Comparison of ENCODE assay signal across 8 cellular contexts in the genomic region with DNA sequence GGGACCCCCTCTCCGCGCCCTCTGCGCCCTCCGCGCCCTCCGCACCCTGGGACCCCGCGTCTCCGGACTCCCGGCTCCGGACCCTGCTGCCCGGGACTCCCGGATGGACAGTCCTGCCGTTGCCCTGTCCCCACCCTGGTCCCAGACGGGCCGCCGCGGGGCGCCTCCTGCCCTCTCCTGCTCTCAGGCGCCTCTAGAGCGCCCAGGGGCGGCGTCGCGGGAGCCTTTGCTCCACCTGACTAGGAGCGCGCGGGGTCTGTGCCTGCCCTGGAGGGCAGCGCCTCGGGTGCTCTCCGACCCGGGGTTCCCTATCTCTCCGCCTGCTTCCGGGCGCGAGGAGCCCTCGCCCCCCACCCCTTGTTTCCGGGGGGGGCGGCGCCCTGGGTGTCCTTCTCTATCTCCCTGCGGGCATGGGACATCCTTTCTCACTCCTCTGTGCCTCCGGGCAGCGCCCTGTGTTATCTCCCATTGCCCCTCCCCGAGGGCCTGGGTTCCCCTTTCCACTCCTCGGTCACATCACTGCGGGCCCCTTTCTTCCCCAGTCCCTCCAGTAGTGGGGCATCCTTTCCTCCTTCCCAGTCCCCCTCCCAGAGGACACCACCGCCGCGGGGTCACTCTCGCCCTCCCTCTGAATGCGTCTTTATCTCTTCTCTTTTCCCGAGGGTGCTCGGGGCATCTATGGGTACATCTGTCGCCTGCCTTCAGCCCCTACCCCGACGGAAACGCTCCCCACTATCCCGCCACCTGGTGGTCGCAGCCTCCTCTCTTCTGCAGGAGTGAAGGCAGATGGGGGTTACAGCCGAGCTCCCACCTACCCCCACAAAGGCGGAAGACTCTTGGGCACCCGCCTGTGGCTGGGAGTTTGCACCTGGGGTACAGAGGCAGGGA. TPM values are rescaled to one million over a fixed set of nuclear protein-coding genes. Genes with fewer than 3 reads are reported as not detected.
DNase-seq lines count a peak whose midpoint lies in the region; ATAC-seq, FAIRE-seq and TF ChIP-seq lines count a peak whose summit lies in the region.

No MANE protein-coding gene starts in this region.

- no peak overlapping the region for H2BK15ac ChIP-seq in H1 (ENCODE audit: low read length)
- H2BK15ac ChIP-seq in neuronal stem cell (ENCODE audit: low read length): no peak overlapping the region

- no peak overlapping the region for H2BK5ac ChIP-seq in H1 (ENCODE audit: low read depth, low read length)
- H2BK5ac ChIP-seq in neuronal stem cell (ENCODE audit: low read length): no peak overlapping the region

- H2BK120ac ChIP-seq in H1 (replicated peaks; ENCODE audit: low read depth, low read length) (no peak overlapping the region), neuronal stem cell (ENCODE audit: low read depth, low read length) (no peak overlapping the region)

- WGBS in H1 (ENCODE audit: extremely low coverage in 1 of 2, insufficient coverage in 1 of 2, insufficient read length in 1 of 2, insufficient replicate concordance in 2 of 2, low coverage in 1 of 2, low lambda C conversion rate in 2 of 2, missing lambda C conversion rate in 1 of 2), 2 experiments: 5% methylated on average over 43 of the region's 62 CpGs; no CpG with 5 or more reads in 1 of the 2 experiments
- no CpG with 5 or more reads among the region's 62 CpGs for WGBS in neuronal stem cell (ENCODE audit: extremely low coverage in 2 of 2, insufficient read length in 2 of 2, insufficient replicate concordance in 1 of 2), 2 donors

- peaks cover 2 to 33% (median 27%) of the 10 kb centered on the region in 4 experiments for H3K27me3 ChIP-seq in H1 (replicated peaks in 1 of 4; ENCODE audit: control insufficient read depth in 3 of 4, extremely low read depth in 1 of 4, insufficient read depth in 3 of 4, low read length in 3 of 4)
- peaks cover 6 to 62% (median 22%) of the 10 kb centered on the region in 3 experiments for H3K27me3 ChIP-seq in neuronal stem cell (ENCODE audit: control insufficient read depth in 3 of 3, insufficient read depth in 3 of 3, low read depth in 1 of 3, low read length in 3 of 3)

- CTCF ChIA-PET in H1 (lab: Charles Lee; ENCODE audit: partially characterized antibody): interaction anchor here (0.7 to 1.1 kb wide), 5 partner anchors 10 to 155 kb away, joined by 3 to 8 read pairs (median 4); no protein-coding TSS in a partner anchor

- 0 out of 2 replicates have a peak overlapping the region, but pooled peaks have one; percentile 27 for H2AFZ ChIP-seq in H1 (ENCODE audit: low read length)
- H2AFZ ChIP-seq in neuronal stem cell (ENCODE audit: low read length): peak overlapping the region; percentile 85

- peak overlapping the region; percentile 60 to 87 for H3K4me2 ChIP-seq in H1 (ENCODE audit: insufficient read depth in 1 of 2, low read depth in 2 of 2, low read length in 2 of 2)
- H3K4me2 ChIP-seq in neuronal stem cell (ENCODE audit: insufficient read depth, low read length, poor library complexity, severe bottlenecking): peak overlapping the region; percentile 93

- H2AK5ac ChIP-seq in H1 (ENCODE audit: low read depth, low read length) (no peak overlapping the region), neuronal stem cell (ENCODE audit: low read depth, low read length) (no peak overlapping the region)

- peaks cover 3 to 15% (median 6%) of the 10 kb centered on the region in 4 experiments; a peak in 6 of 7 replicates for H3K4me1 ChIP-seq in H1 (replicated peaks in 1 of 4; ENCODE audit: control insufficient read depth in 3 of 4, insufficient read depth in 4 of 4, low read length in 3 of 4)
- peaks cover 2 to 4% of the 10 kb centered on the region in 2 donors for H3K4me1 ChIP-seq in neuronal stem cell (ENCODE audit: control insufficient read depth in 2 of 2, insufficient read depth in 1 of 2, low read depth in 1 of 2, low read length in 2 of 2)

- H3K4me3 ChIP-seq in H1 (ENCODE audit: extremely low read depth in 1 of 4, insufficient read depth in 2 of 4, low read depth in 3 of 4, low read length in 4 of 4) (peak overlapping the region; percentile 33 to 82 (median 63)), neuronal stem cell (ENCODE audit: low read length in 2 of 2) (peak overlapping the region in 1 of 2 donors; percentile 88)

- H3K27ac ChIP-seq in H1 (ENCODE audit: low read depth, low read length): no peak overlapping the region
- no peak overlapping the region for H3K27ac ChIP-seq in neuronal stem cell (replicated peaks; ENCODE audit: low read length)

- TF ChIP-seq CTCF in H1 (IDR thresholded peaks at IDR 0.05; ENCODE audit: control extremely low read depth in 1 of 3, insufficient read depth in 1 of 3, low read depth in 1 of 3, low read length in 3 of 3): peak; percentile 53 to 71 (median 64)

- H3K79me1 ChIP-seq in H1 (ENCODE audit: low read depth, low read length) (no peaks in the 10 kb centered on the region), neuronal stem cell (ENCODE audit: low read depth, low read length) (no peaks in the 10 kb centered on the region)

- H4K8ac ChIP-seq in H1 (ENCODE audit: extremely low read depth, insufficient read depth, low read length): no peak overlapping the region
- H4K8ac ChIP-seq in neuronal stem cell (ENCODE audit: low read depth, low read length): no peak overlapping the region

- H2BK20ac ChIP-seq in H1 (ENCODE audit: low read length): no peak overlapping the region

- ATAC-seq in HG03175 (IDR thresholded peaks at IDR 0.05; ENCODE audit: unreplicated experiment): peak; percentile 35
- ATAC-seq in activated CD4-positive, CD25-positive, alpha-beta regulatory T cell treated with anti-CD3 and anti-CD28 coated beads, Interleukin-2, amount 50 U/mL, for 24 hours: peak; percentile 27 to 36

- peak; percentile 40 to 56; a peak in 3 of 4 replicates for TF ChIP-seq RAD21 in H1 (IDR thresholded peaks at IDR 0.05 in 1 of 2, conservative IDR thresholded peaks at IDR 0.05 in 1 of 2; ENCODE audit: low read depth in 2 of 2, low read length in 2 of 2)

- no peak overlapping the region for H4K91ac ChIP-seq in H1 (replicated peaks; ENCODE audit: insufficient read length, low read length)
- no peak overlapping the region for H4K91ac ChIP-seq in neuronal stem cell (ENCODE audit: low read depth, low read length, poor library complexity)

- no peaks in the 10 kb centered on the region for H3K79me2 ChIP-seq in H1 (ENCODE audit: control insufficient read depth in 1 of 2, insufficient read depth in 2 of 2, low read length in 2 of 2)

- no peak for TF ChIP-seq EP300 in H1 (IDR thresholded peaks at IDR 0.05; ENCODE audit: borderline replicate concordance in 1 of 2, low read depth in 2 of 2, low read length in 2 of 2)

- TF ChIP-seq POLR2A in H1 (IDR thresholded peaks at IDR 0.05; ENCODE audit: control extremely low read depth in 1 of 2, low read depth in 2 of 2, low read length in 2 of 2): no peak

- H3K23ac ChIP-seq in H1 (ENCODE audit: insufficient read length) (no peak overlapping the region), neuronal stem cell (ENCODE audit: low read depth, low read length, poor library complexity) (peak overlapping the region; percentile 49)

- H3K9me3 ChIP-seq in H1 (ENCODE audit: insufficient read depth in 2 of 2, low read depth in 1 of 2, low read length in 1 of 2) (no peaks in the 10 kb centered on the region), neuronal stem cell (replicated peaks in 1 of 2; ENCODE audit: control insufficient read depth in 2 of 2, insufficient read depth in 1 of 2, low read depth in 1 of 2, low read length in 2 of 2) (no peaks in the 10 kb centered on the region)

- H3K4ac ChIP-seq in H1 (replicated peaks; ENCODE audit: insufficient read length, low read depth, low read length): no peak overlapping the region
- no peak overlapping the region for H3K4ac ChIP-seq in neuronal stem cell (ENCODE audit: low read length)

- no peak overlapping the region for H3K14ac ChIP-seq in H1 (ENCODE audit: insufficient read length)
- no peak overlapping the region for H3K14ac ChIP-seq in neuronal stem cell (ENCODE audit: low read length)

- H4K5ac ChIP-seq in H1 (ENCODE audit: insufficient read length, low read depth, low read length): no peak overlapping the region

- H3K36me3 ChIP-seq in H1 (ENCODE audit: control insufficient read depth in 2 of 4, insufficient read depth in 4 of 4, low read length in 3 of 4) (no peaks in the 10 kb centered on the region), neuronal stem cell (replicated peaks in 1 of 2; ENCODE audit: control insufficient read depth in 2 of 2, insufficient read depth in 2 of 2, low read length in 2 of 2) (no peaks in the 10 kb centered on the region)

- FAIRE-seq in GM18507 (lab: Jason Lieb, UNC): peak; percentile 35
- no peak for FAIRE-seq in H1 (lab: Jason Lieb, UNC)

- DNase-seq in GM18507 (ENCODE audit: extremely low spot score, insufficient read length, low read depth) (peak; percentile 17), H1 (ENCODE audit: low read depth in 1 of 2, low spot score in 2 of 2) (peak in 1 of 2 experiments; percentile 84), neuronal stem cell (ENCODE audit: low spot score) (no peak), ureter (ENCODE audit: low spot score) (no peak), DMS114 treated with DMSO at 0.1 percent for 48 hours (lab: John Stamatoyannopoulos, UW; ENCODE audit: unreplicated experiment) (no peak), NCI-H1436 (lab: John Stamatoyannopoulos, UW) (no peak)

- H3K18ac ChIP-seq in H1 (ENCODE audit: extremely low read depth, low read length): no peak overlapping the region
- H3K18ac ChIP-seq in neuronal stem cell (ENCODE audit: low read length): peak overlapping the region; percentile 65

- H3K56ac ChIP-seq in H1 (replicated peaks; ENCODE audit: insufficient read length, low read depth, low read length): no peak overlapping the region

- H4K20me1 ChIP-seq in H1 (replicated peaks in 1 of 2; ENCODE audit: control insufficient read depth in 1 of 2, insufficient read depth in 2 of 2, low read length in 2 of 2): no peaks in the 10 kb centered on the region

- POLR2A ChIA-PET in H1 (lab: Charles Lee; ENCODE audit: partially characterized antibody): interaction anchor here (0.9 kb wide), 1 partner anchor 19 kb away, joined by 3 read pairs; no protein-coding TSS in a partner anchor

- H2BK12ac ChIP-seq in H1 (ENCODE audit: low read depth, low read length) (no peak overlapping the region), neuronal stem cell (ENCODE audit: low read length) (no peak overlapping the region)

- H3K9ac ChIP-seq in H1 (replicated peaks in 1 of 4; ENCODE audit: extremely low read depth in 1 of 4, low read depth in 3 of 4, low read length in 3 of 4): no peak overlapping the region
- H3K9ac ChIP-seq in neuronal stem cell (ENCODE audit: low read depth, low read length, poor library complexity): peak overlapping the region; percentile 51

- peaks cover 9% of the 10 kb centered on the region; the same call in 1 of the 2 replicates for H3K23me2 ChIP-seq in H1 (ENCODE audit: low read depth, low read length)

RNA-seq across cellular contexts. Expression of a gene that starts 0.9 kb away (rescaled TPM):
- total RNA-seq in H1 (2021; fragmentation: NEBNext Ultra II Directional; extraction: Animal tissue kit (Norgen Biotek cat#: 25700)): 12.1 and 13.0 TPM in 2 replicates
- 7.1 and 16.7 TPM in 2 replicates for polyA plus RNA-seq in H1 (2011; rRNA removed)
- 7.8 TPM for polyA plus RNA-seq in H1 (2011; cell fraction: cytosol; rRNA removed)
- polyA plus RNA-seq in H1 (2011; cell fraction: nucleus; rRNA removed): 32.4 TPM
- polyA plus RNA-seq in H1 (2012, experiment 1 of 2): 8.6 to 10.7 TPM (median 9.8 TPM) in 4 replicates
- 1.7 TPM for polyA plus RNA-seq in H1 (2012, experiment 2 of 2)
- polyA plus RNA-seq in H1 (2013, experiment 1 of 2): 6.0 TPM
- 5.0 TPM for polyA plus RNA-seq in H1 (2013, experiment 2 of 2)
- 47.1 and 51.5 TPM in 2 replicates for polyA minus RNA-seq in H1 (2011; rRNA and poly(A)+ RNA removed)
- polyA minus RNA-seq in H1 (2011; cell fraction: cytosol; rRNA and poly(A)+ RNA removed): 10.6 TPM
- polyA minus RNA-seq in H1 (2011; cell fraction: nucleus; rRNA and poly(A)+ RNA removed): 22.7 TPM
- 2.7 TPM for polyA plus RNA-seq in neuronal stem cell (2013, experiment 1 of 2)
- 2.8 TPM for polyA plus RNA-seq in neuronal stem cell (2013, experiment 2 of 2)
- total RNA-seq in ureter: 14.3 TPM
